Comparison of ENCODE assay signal across 23 cellular contexts in genomic region chr17:4860651-4861050, GRCh38. TPM values are rescaled to one million over a fixed set of nuclear protein-coding genes. Genes with fewer than 3 reads are reported as not detected.
A peak's percentile ranks its signal among the peaks of the same experiment; 100 is the strongest.
DNase-seq lines count a peak whose midpoint lies in the region; ATAC-seq, FAIRE-seq and TF ChIP-seq lines count a peak whose summit lies in the region.
"Had no signal": no experiment of that assay in that cellular context is flagged by ENCODE, and none has a peak within 500 bp of the region (broad histone marks: within the 10 kb centered on the region; RNA-seq: fewer than 3 reads in every experiment).

No MANE protein-coding gene starts in this region.

- H3K4me3 Mint-ChIP-seq in neural progenitor cell: no peak overlapping the region
- no peak overlapping the region for H3K4me3 Mint-ChIP-seq in activated T-cell treated with anti-CD3 and anti-CD28 coated beads, Interleukin-2, amount 50 U/mL, for 4 hours
- H3K4me3 Mint-ChIP-seq: activated CD4-positive, alpha-beta T cell treated with anti-CD3 and anti-CD28 coated beads for 36 hours; activated T-helper 17 cell treated with anti-CD3 and anti-CD28 coated beads, Interleukin-2, amount 50 U/mL, for 72 hours; natural killer cell treated with Interleukin-12 subunit alpha and Interleukin-12 subunit beta and Interleukin-15 and Interleukin-18, amount 100 ng/mL, for 72 hours had no signal

- H3K4me1 Mint-ChIP-seq in neural progenitor cell: peaks cover 34% of the 10 kb centered on the region
- H3K4me1 Mint-ChIP-seq in activated T-cell treated with anti-CD3 and anti-CD28 coated beads, Interleukin-2, amount 50 U/mL, for 4 hours (ENCODE audit: low read depth): peaks cover 13% of the 10 kb centered on the region

- H3K27me3 ChIP-seq in left ventricle myocardium inferior (ENCODE audit: low read depth) (no peaks in the 10 kb centered on the region), foreskin keratinocyte (no peaks in the 10 kb centered on the region), neural progenitor cell (no peaks in the 10 kb centered on the region), spleen (replicated peaks in 1 of 7) (no peaks in the 10 kb centered on the region)
- H3K27me3 ChIP-seq: BE2C had no signal

- no peaks in the 10 kb centered on the region for H3K9me3 Mint-ChIP-seq in neural progenitor cell
- H3K9me3 Mint-ChIP-seq in activated T-cell treated with anti-CD3 and anti-CD28 coated beads, Interleukin-2, amount 50 U/mL, for 4 hours: no peaks in the 10 kb centered on the region
- H3K9me3 Mint-ChIP-seq: activated T-helper 17 cell treated with anti-CD3 and anti-CD28 coated beads, Interleukin-2, amount 50 U/mL, for 72 hours; natural killer cell treated with Interleukin-12 subunit alpha and Interleukin-12 subunit beta and Interleukin-15 and Interleukin-18, amount 100 ng/mL, for 72 hours had no signal

- WGBS in spleen, 5 donors: 93 to 97% (median 96%) methylated on average over 9 of the region's 9 CpGs

- no peak overlapping the region for H3K4me2 ChIP-seq in neural progenitor cell

- H2AFZ ChIP-seq in neural progenitor cell (replicated peaks): no peak overlapping the region

- no peak overlapping the region for H3K9ac ChIP-seq in neural progenitor cell

- no peak for TF ChIP-seq CTCF in left ventricle myocardium inferior (IDR thresholded peaks at IDR 0.05; ENCODE audit: borderline replicate concordance)
- TF ChIP-seq CTCF in foreskin keratinocyte (conservative IDR thresholded peaks at IDR 0.05): no peak
- TF ChIP-seq CTCF in neural progenitor cell (IDR thresholded peaks at IDR 0.05): no peak
- no peak for TF ChIP-seq CTCF in spleen (IDR thresholded peaks at IDR 0.05 in 8 of 11, conservative IDR thresholded peaks at IDR 0.05 in 3 of 11)
- TF ChIP-seq CTCF in D721Med (IDR thresholded peaks at IDR 0.05; ENCODE audit: insufficient read depth, missing control alignments): no peak

- DNase-seq in left ventricle myocardium inferior (no peak), Right ventricle myocardium superior (no peak), foreskin keratinocyte (no peak), neural progenitor cell (ENCODE audit: low spot score) (no peak), spleen (no peak), D721Med (ENCODE audit: insufficient read length, low spot score) (no peak)
- no peak for DNase-seq in activated T-cell treated with anti-CD3 and anti-CD28 coated beads, Interleukin-2, amount 50 U/mL, for 4 hours
- DNase-seq: activated CD4-positive, alpha-beta T cell treated with anti-CD3 and anti-CD28 coated beads for 36 hours; BE2C; NCI-H1105; NCI-H526; psoas muscle; stimulated activated CD8-positive, alpha-beta memory T cell treated with anti-CD3 and anti-CD28 coated beads, Interleukin-4, amount 100 ng/mL, for 48 hours; SW 1271 had no signal

- peaks cover 10% of the 10 kb centered on the region for H3K36me3 Mint-ChIP-seq in neural progenitor cell
- H3K36me3 Mint-ChIP-seq in activated T-cell treated with anti-CD3 and anti-CD28 coated beads, Interleukin-2, amount 50 U/mL, for 4 hours (ENCODE audit: insufficient read depth): peaks cover 8% of the 10 kb centered on the region
- H3K36me3 Mint-ChIP-seq: natural killer cell treated with Interleukin-12 subunit alpha and Interleukin-12 subunit beta and Interleukin-15 and Interleukin-18, amount 100 ng/mL, for 72 hours had no signal

- FAIRE-seq in D721Med (lab: Jason Lieb, UNC): no peak
- FAIRE-seq: islet of Langerhans, TTC549 had no signal

- no peak for ATAC-seq in Right ventricle myocardium superior (ENCODE audit: poor library complexity)
- no peak for ATAC-seq in foreskin keratinocyte
- ATAC-seq in HG03280 (IDR thresholded peaks at IDR 0.05; ENCODE audit: unreplicated experiment): no peak
- no peak for ATAC-seq in activated T-cell treated with anti-CD3 and anti-CD28 coated beads, Interleukin-2, amount 50 U/mL, for 4 hours
- ATAC-seq: activated CD4-positive, alpha-beta T cell treated with anti-CD3 and anti-CD28 coated beads for 36 hours; activated T-helper 17 cell treated with anti-CD3 and anti-CD28 coated beads, Interleukin-2, amount 50 U/mL, for 72 hours; natural killer cell treated with Interleukin-12 subunit alpha and Interleukin-12 subunit beta and Interleukin-15 and Interleukin-18, amount 100 ng/mL, for 72 hours; psoas muscle had no signal

- H3K4me1 ChIP-seq in left ventricle myocardium inferior (peaks cover 63% of the 10 kb centered on the region), foreskin keratinocyte (peaks cover 16% of the 10 kb centered on the region), neural progenitor cell (peaks cover 31% of the 10 kb centered on the region), spleen (peaks cover 7 to 62% (median 36%) of the 10 kb centered on the region in 6 donors)
- H3K4me1 ChIP-seq: BE2C had no signal

- H3K36me3 ChIP-seq in left ventricle myocardium inferior (no peaks in the 10 kb centered on the region), neural progenitor cell (no peaks in the 10 kb centered on the region), spleen (peaks cover 0 to 37% (median 6%) of the 10 kb centered on the region in 6 donors)
- H3K36me3 ChIP-seq: BE2C, thoracic aorta had no signal

- H3F3A ChIP-seq in neural progenitor cell (ENCODE audit: low read depth): peaks cover 22% of the 10 kb centered on the region

- intact Hi-C loops in left ventricle myocardium inferior (cut with micrococcal nuclease) (no loop called here), Right ventricle myocardium superior (cut with DNase I) (no loop called here), spleen (cut with DNase I; ENCODE audit: low total_unique reads) (no loop called here)

- H3K27me3 Mint-ChIP-seq in neural progenitor cell (ENCODE audit: insufficient read depth, low read depth): peaks cover 2% of the 10 kb centered on the region
- H3K27me3 Mint-ChIP-seq in activated T-cell treated with anti-CD3 and anti-CD28 coated beads, Interleukin-2, amount 50 U/mL, for 4 hours (ENCODE audit: low read depth): no peaks in the 10 kb centered on the region
- H3K27me3 Mint-ChIP-seq: activated CD4-positive, alpha-beta T cell treated with anti-CD3 and anti-CD28 coated beads for 36 hours; activated T-helper 17 cell treated with anti-CD3 and anti-CD28 coated beads, Interleukin-2, amount 50 U/mL, for 72 hours; natural killer cell treated with Interleukin-12 subunit alpha and Interleukin-12 subunit beta and Interleukin-15 and Interleukin-18, amount 100 ng/mL, for 72 hours had no signal

- H3K9me3 ChIP-seq in left ventricle myocardium inferior (replicated peaks): no peaks in the 10 kb centered on the region
- H3K9me3 ChIP-seq in neural progenitor cell (ENCODE audit: low read depth): no peaks in the 10 kb centered on the region
- no peaks in the 10 kb centered on the region for H3K9me3 ChIP-seq in spleen
- H3K9me3 ChIP-seq: BE2C, psoas muscle, thoracic aorta had no signal

- H3K27ac Mint-ChIP-seq in neural progenitor cell: peak overlapping the region; percentile 78
- H3K27ac Mint-ChIP-seq: activated CD4-positive, alpha-beta T cell treated with anti-CD3 and anti-CD28 coated beads for 36 hours; activated T-helper 17 cell treated with anti-CD3 and anti-CD28 coated beads, Interleukin-2, amount 50 U/mL, for 72 hours; natural killer cell treated with Interleukin-12 subunit alpha and Interleukin-12 subunit beta and Interleukin-15 and Interleukin-18, amount 100 ng/mL, for 72 hours had no signal

- peaks cover 22% of the 10 kb centered on the region for H3K79me2 ChIP-seq in neural progenitor cell (ENCODE audit: low read depth)

- H4K20me1 ChIP-seq in neural progenitor cell (ENCODE audit: low read depth): no peaks in the 10 kb centered on the region

- TF ChIP-seq POLR2A in spleen (IDR thresholded peaks at IDR 0.05): no peak

- no peak overlapping the region for H3K4me3 ChIP-seq in left ventricle myocardium inferior
- H3K4me3 ChIP-seq in neural progenitor cell: no peak overlapping the region
- no peak overlapping the region for H3K4me3 ChIP-seq in spleen
- H3K4me3 ChIP-seq: psoas muscle, thoracic aorta had no signal

- peak overlapping the region; percentile 89 for H3K27ac ChIP-seq in left ventricle myocardium inferior (replicated peaks)
- peak overlapping the region; percentile 62 for H3K27ac ChIP-seq in foreskin keratinocyte
- H3K27ac ChIP-seq in neural progenitor cell: peak overlapping the region; percentile 53
- H3K27ac ChIP-seq in spleen: peak overlapping the region in 1 of 8 donors; percentile 30
- H3K27ac ChIP-seq: psoas muscle, thoracic aorta had no signal

RNA-seq across cellular contexts. Expression of gene MINK1, which starts 27.5 kb away (rescaled TPM):
- total RNA-seq in left ventricle myocardium inferior: 50.9 TPM
- total RNA-seq in Right ventricle myocardium superior: 47.6 TPM
- 81.5 and 85.5 TPM in 2 replicates for total RNA-seq in foreskin keratinocyte
- 51.5 and 53.7 TPM in 2 replicates for polyA plus RNA-seq in foreskin keratinocyte
- total RNA-seq in neural progenitor cell (ENCODE audit: low replicate concordance): 26.2 and 34.6 TPM in 2 replicates
- total RNA-seq in spleen: 100 to 1,000 TPM in 3 of 7 donors, 10 to 100 TPM in 4; 59.9 to 129 (median 92.2) TPM
- 10 to 100 TPM; 15.9 to 52.4 (median 28.4) TPM for polyA plus RNA-seq in spleen
- 10 to 100 TPM; 43.3 to 51.5 (median 45.1) TPM for total RNA-seq in activated T-cell treated with anti-CD3 and anti-CD28 coated beads, Interleukin-2, amount 50 U/mL, for 4 hours

RNA-seq across cellular contexts. Expression of gene C17orf107, which starts 38.7 kb away (rescaled TPM):
- 0.80 TPM for total RNA-seq in left ventricle myocardium inferior
- 0.51 TPM for total RNA-seq in Right ventricle myocardium superior
- 0.78 and 1.7 TPM in 2 replicates for total RNA-seq in foreskin keratinocyte
- 0.38 and 0.91 TPM in 2 replicates for polyA plus RNA-seq in foreskin keratinocyte
- 1.1 and 2.3 TPM in 2 replicates for total RNA-seq in neural progenitor cell (ENCODE audit: low replicate concordance)
- total RNA-seq in spleen: 1 to 10 TPM; 1.6 to 4.1 (median 2.6) TPM
- polyA plus RNA-seq in spleen: under 1 TPM; 0.15 to 0.70 (median 0.26) TPM
- 1 to 10 TPM; 1.5 to 3.6 (median 2.7) TPM for total RNA-seq in activated T-cell treated with anti-CD3 and anti-CD28 coated beads, Interleukin-2, amount 50 U/mL, for 4 hours

RNA-seq across cellular contexts. Expression of gene CHRNE, which starts 42.2 kb away (rescaled TPM):
- total RNA-seq in left ventricle myocardium inferior: 1.5 TPM
- 0.30 TPM for total RNA-seq in Right ventricle myocardium superior
- not detected in 2 replicates for total RNA-seq in foreskin keratinocyte
- 0.04 and 0.06 TPM in 2 replicates for polyA plus RNA-seq in foreskin keratinocyte
- 0.19 TPM in 1 of 2 replicates, not detected in the other for total RNA-seq in neural progenitor cell (ENCODE audit: low replicate concordance)
- total RNA-seq in spleen: 1 to 10 TPM in 4 of 7 donors, under 1 TPM in 3; 0.33 to 3.0 (median 1.9) TPM
- 1 to 10 TPM; 1.2 to 1.4 (median 1.3) TPM for polyA plus RNA-seq in spleen
- under 1 TPM; 0.18 to 0.71 (median 0.35) TPM for total RNA-seq in activated T-cell treated with anti-CD3 and anti-CD28 coated beads, Interleukin-2, amount 50 U/mL, for 4 hours
- total RNA-seq: A172, HT-29, LHCN-M2 had no signal

RNA-seq across cellular contexts. Expression of gene PLD2, which starts 53.7 kb away (rescaled TPM):
- total RNA-seq in left ventricle myocardium inferior (11.2 TPM), Right ventricle myocardium superior (13.6 TPM), foreskin keratinocyte (27.9 and 31.6 TPM in 2 replicates), neural progenitor cell (ENCODE audit: low replicate concordance) (23.8 and 36.0 TPM in 2 replicates), spleen (10 to 100 TPM; 19.5 to 42.0 (median 37.4) TPM)
- polyA plus RNA-seq in foreskin keratinocyte (20.4 and 22.8 TPM in 2 replicates), spleen (10 to 100 TPM in 2 of 3 donors, 1 to 10 TPM in 1; 6.0 to 14.1 (median 13.6) TPM)
- 10 to 100 TPM in 1 of 3 donors, 1 to 10 TPM in 2; 6.5 to 12.6 (median 8.9) TPM for total RNA-seq in activated T-cell treated with anti-CD3 and anti-CD28 coated beads, Interleukin-2, amount 50 U/mL, for 4 hours
